ENCODE assay signal across 25 cellular contexts in the genomic region with DNA sequence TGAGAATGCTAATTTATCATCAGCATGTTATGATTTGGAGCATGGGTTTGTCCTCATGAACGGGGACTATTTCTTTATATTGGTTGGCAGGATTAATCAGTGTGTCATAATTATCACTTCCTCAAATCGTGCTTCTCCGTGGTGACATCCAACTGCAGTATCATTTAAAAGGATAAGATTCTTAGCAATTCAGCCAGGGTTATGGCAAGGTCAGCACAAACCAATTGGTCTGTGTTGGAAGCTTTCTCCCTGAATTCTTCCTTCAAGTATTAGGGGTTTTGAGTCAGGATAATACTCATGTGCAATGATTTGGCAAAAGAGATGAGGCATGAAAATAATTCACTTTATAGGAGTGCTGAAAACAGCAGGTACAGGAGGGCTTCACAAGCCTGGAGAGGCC.
"Had no signal": no experiment of that assay in that cellular context is flagged by ENCODE, and none has a peak within 500 bp of the region (broad histone marks: within the 10 kb centered on the region; RNA-seq: fewer than 3 reads in every experiment).

No MANE protein-coding gene starts in this region.

- ATAC-seq: activated CD4-positive, alpha-beta T cell treated with anti-CD3 and anti-CD28 coated beads for 36 hours; activated T-cell treated with anti-CD3 and anti-CD28 coated beads, Interleukin-2, amount 50 U/mL, for 72 hours; Panc1; Right ventricle myocardium inferior; SK-N-SH treated with all-trans-retinoic acid at 6 μM for 48 hours had no signal

- H3K4me3 ChIP-seq: cardiac muscle cell, MG63, SJSA1 had no signal

- DNase-seq: activated CD4-positive, alpha-beta memory T cell treated with anti-CD3 and anti-CD28 coated beads, Interleukin-2, amount 10 ng/mL, durations not matched to agents 7 days and 5 days; activated CD4-positive, alpha-beta T cell treated with anti-CD3 and anti-CD28 coated beads for 36 hours; activated CD4-positive, alpha-beta T cell treated with anti-CD3 and anti-CD28 coated beads, Interleukin-2, amount 50 U/mL, for 1 hour; activated gamma-delta T cell treated with Interleukin-2 at 50 U/mL for 16 hours; activated naive CD4-positive, alpha-beta T cell treated with anti-CD3 and anti-CD28 coated beads, Interleukin-2, amount 10 ng/mL, durations not matched to agents 7 days and 5 days; activated naive CD8-positive, alpha-beta T cell treated with anti-CD3 and anti-CD28 coated beads for 36 hours; activated T-cell treated with anti-CD3 and anti-CD28 coated beads for 4 hours; activated T-cell treated with anti-CD3 and anti-CD28 coated beads, Interleukin-2, amount 50 U/mL, for 72 hours; brain microvascular endothelial cell; MG63; NCI-H1092 treated with DMSO at 0.1 percent for 48 hours; NCI-H1436; NCI-H1694 treated with DMSO at 0.1 percent for 48 hours; NCI-H2029 treated with DMSO at 0.1 percent for 48 hours; NCI-H345; NCI-H510A; NCI-H526 treated with DMSO at 0.1 percent for 48 hours; NCI-H82; RPMI8226; WERI-Rb-1 had no signal
